ENCODE assay signal across 15 cellular contexts in the genomic region with DNA sequence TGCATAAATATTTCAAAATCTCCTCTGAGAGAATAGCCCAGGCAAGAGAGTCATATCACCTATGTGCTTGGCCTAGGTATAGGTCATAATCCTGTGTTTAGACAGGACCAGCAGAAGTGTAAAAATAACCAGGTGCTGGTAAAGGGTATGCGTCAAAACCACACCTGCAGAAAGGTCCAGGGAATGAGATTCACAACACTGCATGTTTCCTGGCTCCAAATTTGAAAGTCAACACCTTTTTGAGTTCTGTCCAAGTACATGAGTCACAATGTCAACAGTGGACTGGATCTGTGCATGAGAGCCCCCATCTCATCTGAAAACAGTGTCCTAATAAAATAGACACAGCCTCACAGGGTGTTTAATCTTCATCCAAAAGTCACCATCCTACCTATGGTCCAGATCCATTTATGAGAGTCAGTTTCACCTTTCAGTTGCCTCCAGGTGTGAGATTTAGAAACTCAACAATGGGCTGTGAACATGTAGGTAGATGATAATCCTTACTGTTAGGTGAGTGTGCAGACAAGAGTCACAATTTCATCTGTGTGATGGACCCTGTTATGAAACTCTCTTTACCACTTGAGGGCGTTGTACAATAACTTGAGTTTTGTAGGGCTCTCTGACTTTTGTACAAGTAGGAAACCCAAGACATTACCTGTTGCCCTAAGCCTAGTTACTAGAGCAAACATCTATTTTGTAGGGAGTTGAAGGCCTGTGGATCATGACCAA.
DNase-seq lines count a peak whose midpoint lies in the region; ATAC-seq and TF ChIP-seq lines count a peak whose summit lies in the region.
"Had no signal": no experiment of that assay in that cellular context is flagged by ENCODE, and none has a peak within 500 bp of the region (broad histone marks: within the 10 kb centered on the region; RNA-seq: fewer than 3 reads in every experiment).

No MANE protein-coding gene starts in this region.

- no peak overlapping the region for H3K27ac ChIP-seq in stomach

- H3K9me3 ChIP-seq in stomach = peaks cover 0 to 26% (median 5%) of the 10 kb centered on the region in 4 donors

- in situ Hi-C loops in Caki2 (cut with HindIII; ENCODE audit: low pct_unique_long_range_greater_than_20kb, low sequenced_read_pairs) = no loop called here

- TF ChIP-seq POLR2A in stomach (IDR thresholded peaks at IDR 0.05) = no peak

- no peaks in the 10 kb centered on the region for H3K27me3 ChIP-seq in stomach
- H3K27me3 ChIP-seq: BE2C had no signal

- H3K36me3 ChIP-seq in stomach = no peaks in the 10 kb centered on the region
- H3K36me3 ChIP-seq: BE2C had no signal

- intact Hi-C loops in sciatic nerve (cut with DNase I) (no loop called here), stomach (cut with DNase I; ENCODE audit: low total_unique reads) (loop anchor here (10.0 kb wide), 1 partner anchor 45 kb away; no protein-coding TSS in a partner anchor)

- TF ChIP-seq EP300 in stomach (IDR thresholded peaks at IDR 0.05) = no peak

- peak; percentile 55 for DNase-seq in Caki2 (ENCODE audit: low read depth)
- DNase-seq in HT1080 (ENCODE audit: low read depth) = peak; percentile 10
- DNase-seq in NCI-H774 (lab: John Stamatoyannopoulos, UW) = peak; percentile 6
- no peak for DNase-seq in epithelial cell of proximal tubule (ENCODE audit: low read depth)
- DNase-seq in sciatic nerve (ENCODE audit: low spot score) = no peak
- DNase-seq in stomach = no peak
- DNase-seq in activated CD8-positive, alpha-beta memory T cell treated with anti-CD3 and anti-CD28 coated beads for 24 hours = no peak
- DNase-seq: activated CD4-positive, alpha-beta T cell treated with anti-CD3 and anti-CD28 coated beads, Interleukin-2, amount 50 U/mL, for 4 hours; activated T-cell treated with anti-CD3 and anti-CD28 coated beads, Interleukin-2, amount 50 U/mL, for 24 hours; BE2C; DMS79; NCI-H526 treated with DMSO at 0.1 percent for 48 hours; small intestine; stimulated activated CD4-positive, alpha-beta T cell treated with anti-CD3 and anti-CD28 coated beads, Interleukin-4, amount 100 ng/mL, for 24 hours had no signal

- 37 to 52% (median 50%) methylated on average over 2 of the region's 2 CpGs for WGBS in stomach, 5 donors

- no peak for ATAC-seq in sciatic nerve
- ATAC-seq: activated naive CD4-positive, alpha-beta T cell treated with anti-CD3 and anti-CD28 coated beads, Interleukin-2, amount 50 U/mL, for 72 hours had no signal

- no peaks in the 10 kb centered on the region for H3K4me1 ChIP-seq in stomach
- H3K4me1 ChIP-seq: BE2C had no signal

- TF ChIP-seq CTCF in epithelial cell of proximal tubule (conservative IDR thresholded peaks at IDR 0.05; ENCODE audit: low read depth, low read length) (peak; percentile 56), stomach (IDR thresholded peaks at IDR 0.05) (no peak)

- H3K4me3 ChIP-seq in epithelial cell of proximal tubule (ENCODE audit: low read depth, low read length) (no peak overlapping the region), stomach (no peak overlapping the region)

Comparison
In these comparisons a context has a peak if more than half of its experiments do, and no peak if none do; other contexts are left out.
1. DNase-seq: peak in Caki2 (single experiment), HT1080 (single experiment) and NCI-H774 (single experiment); none in epithelial cell of proximal tubule (single experiment), sciatic nerve (single experiment), stomach (single experiment) and activated CD8-positive, alpha-beta memory T cell treated with anti-CD3 and anti-CD28 coated beads for 24 hours (single experiment).